8 cellular contexts compared by ENCODE assay signal in genomic region chr1:27940297-27940696, GRCh38. TPM values are rescaled to one million over a fixed set of nuclear protein-coding genes. Genes with fewer than 3 reads are reported as not detected.
DNase-seq lines count a peak whose midpoint lies in the region; ATAC-seq and TF ChIP-seq lines count a peak whose summit lies in the region.

No MANE protein-coding gene starts in this region.

- ATAC-seq in PC-3 (peak; percentile 38; the same call in 1 of the 2 replicates), heart left ventricle (peak in 3 of 4 donors; percentile 45 to 52 (median 51)), HG03175 (IDR thresholded peaks at IDR 0.05; ENCODE audit: unreplicated experiment) (no peak)

- H3K9me2 ChIP-seq in PC-3 (replicated peaks; ENCODE audit: low read length): no peaks in the 10 kb centered on the region

- no peak overlapping the region for H3K4me3 ChIP-seq in GM12875 (ENCODE audit: low read depth, low read length)
- no peak overlapping the region for H3K4me3 ChIP-seq in PC-3 (ENCODE audit: low read length)
- no peak overlapping the region for H3K4me3 ChIP-seq in heart left ventricle

- peak; percentile 42 for DNase-seq in PC-3
- peak; percentile 54 for DNase-seq in activated T-helper 1 cell treated with Interleukin-2 at 50 U/mL for 16 hours (ENCODE audit: low read depth)
- DNase-seq in heart left ventricle: peak in 3 of 5 donors; percentile 48 to 63 (median 48)
- peak; percentile 73 for DNase-seq in stimulated activated CD4-positive, alpha-beta T cell treated with anti-CD3 and anti-CD28 coated beads, Interleukin-4, amount 100 ng/mL, for 1 hour
- DNase-seq in NCI-H1105 (lab: John Stamatoyannopoulos, UW): no peak
- DNase-seq in RKO (ENCODE audit: low spot score): no peak

- H3K9ac ChIP-seq in PC-3 (ENCODE audit: low read length): no peak overlapping the region

- no peaks in the 10 kb centered on the region for H4K20me1 ChIP-seq in PC-3 (ENCODE audit: low read length)

- H3K36me3 ChIP-seq in PC-3 (ENCODE audit: low read depth, low read length) (no peaks in the 10 kb centered on the region), heart left ventricle (no peaks in the 10 kb centered on the region)

- POLR2A ChIA-PET in PC-3 (lab: Charles Lee; ENCODE audit: unreplicated experiment): no interaction called here

- TF ChIP-seq CTCF in GM12875 (IDR thresholded peaks at IDR 0.05; ENCODE audit: borderline replicate concordance, insufficient read depth, low read depth, low read length) (peak; percentile 43; the same call in 1 of the 2 replicates), PC-3 (conservative IDR thresholded peaks at IDR 0.05; ENCODE audit: low read depth, low read length) (peak; percentile 69), heart left ventricle (IDR thresholded peaks at IDR 0.05) (peak in 9 of 12 donors; percentile 18 to 43 (median 31))

- H3K27me3 ChIP-seq in PC-3 (ENCODE audit: low read length) (no peaks in the 10 kb centered on the region), heart left ventricle (peaks cover 0 to 12% (median under 1%) of the 10 kb centered on the region in 9 donors)

- CTCF ChIA-PET in PC-3 (lab: Charles Lee): no interaction called here

- H3K27ac ChIP-seq in PC-3 (ENCODE audit: low read length) (no peak overlapping the region), heart left ventricle (no peak overlapping the region)

- no peaks in the 10 kb centered on the region for H3K79me2 ChIP-seq in PC-3 (ENCODE audit: low read length)

- BruUV-seq in PC-3 (replicated peaks; lab: Mats Ljungman, UMichigan): no TSS peak

- no peak overlapping the region for H3K4me2 ChIP-seq in PC-3 (ENCODE audit: low read length)

- peaks cover 8% of the 10 kb centered on the region; the same call in 1 of the 2 replicates for H3K4me1 ChIP-seq in PC-3 (ENCODE audit: insufficient read depth, low read length)
- H3K4me1 ChIP-seq in heart left ventricle: peaks cover 0 to 22% (median 0%) of the 10 kb centered on the region in 12 donors

- 40 to 46% (median 44%) methylated on average over 6 of the region's 6 CpGs for WGBS in heart left ventricle, 4 donors

- no peaks in the 10 kb centered on the region for H3F3A ChIP-seq in PC-3 (ENCODE audit: low read length, unreplicated experiment)

- H2AFZ ChIP-seq in PC-3 (ENCODE audit: low read length): no peak overlapping the region

- TF ChIP-seq POLR2A in heart left ventricle (IDR thresholded peaks at IDR 0.05): no peak

- intact Hi-C loops in PC-3 (cut with micrococcal nuclease): no loop called here
- intact Hi-C loops in heart left ventricle (cut with DNase I): loop anchor here in 3 of 10 donors (1.0 to 5.0 kb wide), 4 partner anchors 37 to 267 kb away; no protein-coding TSS in a partner anchor

- H3K9me3 ChIP-seq in PC-3 (ENCODE audit: low read length): no peaks in the 10 kb centered on the region
- H3K9me3 ChIP-seq in heart left ventricle: no peaks in the 10 kb centered on the region

RNA-seq across cellular contexts. Expression of gene SMPDL3B, which starts 5.5 kb away (rescaled TPM):
- 19.6 and 25.7 TPM in 2 replicates for total RNA-seq in PC-3 (2014; rRNA removed)
- 1 to 10 TPM in 1 of 9 donors, not detected in 8; 2.2 TPM for total RNA-seq in heart left ventricle
- under 1 TPM in 1 of 2 donors, not detected in 1; 0.08 TPM for polyA plus RNA-seq in heart left ventricle

RNA-seq across cellular contexts. Expression of gene XKR8, which starts 19.5 kb away (rescaled TPM):
- total RNA-seq in PC-3 (2014; rRNA removed): 6.9 and 8.2 TPM in 2 replicates
- total RNA-seq in heart left ventricle: 1 to 10 TPM; 3.3 to 8.1 (median 4.5) TPM
- polyA plus RNA-seq in heart left ventricle: 1 to 10 TPM; 3.4 to 6.3 TPM

RNA-seq across cellular contexts. Expression of gene RPA2, which starts 25.9 kb away (rescaled TPM):
- 139 and 171 TPM in 2 replicates for total RNA-seq in PC-3 (2014; rRNA removed)
- 10 to 100 TPM; 14.6 to 57.4 (median 27.1) TPM for total RNA-seq in heart left ventricle
- 10 to 100 TPM; 21.6 to 39.8 TPM for polyA plus RNA-seq in heart left ventricle

Comparison
In these comparisons a context has a peak if more than half of its experiments do, and no peak if none do; other contexts are left out.
1. DNase-seq: peak in PC-3 (single experiment), activated T-helper 1 cell treated with Interleukin-2 at 50 U/mL for 16 hours (single experiment), heart left ventricle (3 of 5) and stimulated activated CD4-positive, alpha-beta T cell treated with anti-CD3 and anti-CD28 coated beads, Interleukin-4, amount 100 ng/mL, for 1 hour (single experiment); none in NCI-H1105 (single experiment) and RKO (single experiment).
2. Peak in every context shown above with its lines, with median percentiles within 50 percentile points of each other: CTCF ChIP-seq.